Comparison of ENCODE assay signal across 20 cellular contexts in genomic region chr10:84908491-84908890, GRCh38.
"Had no signal": no experiment of that assay in that cellular context is flagged by ENCODE, and none has a peak within 500 bp of the region (broad histone marks: within the 10 kb centered on the region; RNA-seq: fewer than 3 reads in every experiment).

No MANE protein-coding gene starts in this region.

- H3K27me3 ChIP-seq: brain microvascular endothelial cell, heart left ventricle, right lobe of liver, stomach had no signal

- H3K36me3 ChIP-seq: brain microvascular endothelial cell, heart left ventricle, right lobe of liver, stomach, thoracic aorta had no signal

- H3K4me1 ChIP-seq: heart left ventricle, psoas muscle, right lobe of liver, stomach had no signal

- H3K27ac Mint-ChIP-seq: activated B cell treated with CpG ODN at 0.5 μM for 24 hours; activated CD8-positive, alpha-beta T cell treated with anti-CD3 and anti-CD28 coated beads, Interleukin-2, amount 10 ng/mL, durations not matched to agents 7 days and 5 days; activated naive CD4-positive, alpha-beta T cell treated with anti-CD3 and anti-CD28 coated beads, Interleukin-2, amount 50 U/mL, for 72 hours; dendritic cell treated with granulocyte-macrophage colony-stimulating factor and Interleukin-4, amounts not matched to agents 40 ng/mL and 50 ng/mL, for 4 days; T-helper 1 cell treated with Interleukin-12 subunit alpha and Interleukin-12 subunit beta and Interleukin-4 antibody, amounts not matched to agents 30 μg/mL and 1 μg/mL, for 36 hours had no signal

- DNase-seq: activated B cell treated with CpG ODN at 0.5 μM for 24 hours; activated CD4-positive, alpha-beta T cell treated with anti-CD3 and anti-CD28 coated beads for 48 hours; activated CD8-positive, alpha-beta memory T cell treated with anti-CD3 and anti-CD28 coated beads, Interleukin-2, amount 50 U/mL, for 4 hours; activated CD8-positive, alpha-beta T cell treated with anti-CD3 and anti-CD28 coated beads, Interleukin-2, amount 10 ng/mL, durations not matched to agents 7 days and 5 days; activated effector memory CD4-positive, alpha-beta T cell treated with anti-CD3 and anti-CD28 coated beads, Interleukin-2, amount 50 U/mL, for 16 hours; activated T-cell treated with anti-CD3 and anti-CD28 coated beads, Interleukin-2, amount 50 U/mL, for 48 hours; amygdala; brain microvascular endothelial cell; effector memory CD4-positive, alpha-beta T cell; foreskin melanocyte; heart left ventricle; left cardiac atrium; right lobe of liver; stomach had no signal

- H3K4me3 ChIP-seq: heart left ventricle, psoas muscle, right lobe of liver, stomach, thoracic aorta had no signal

- ATAC-seq: activated CD8-positive, alpha-beta T cell treated with anti-CD3 and anti-CD28 coated beads, Interleukin-2, amount 10 ng/mL, durations not matched to agents 7 days and 5 days; activated naive CD4-positive, alpha-beta T cell treated with anti-CD3 and anti-CD28 coated beads, Interleukin-2, amount 50 U/mL, for 72 hours; heart left ventricle; psoas muscle; right lobe of liver had no signal

- H3K9me3 Mint-ChIP-seq: activated B cell treated with CpG ODN at 0.5 μM for 24 hours; dendritic cell treated with granulocyte-macrophage colony-stimulating factor and Interleukin-4, amounts not matched to agents 40 ng/mL and 50 ng/mL, for 4 days; T-helper 1 cell treated with Interleukin-12 subunit alpha and Interleukin-12 subunit beta and Interleukin-4 antibody, amounts not matched to agents 30 μg/mL and 1 μg/mL, for 36 hours had no signal

- H3K9me3 ChIP-seq: heart left ventricle, psoas muscle, right lobe of liver, stomach, thoracic aorta had no signal

- H3K4me3 Mint-ChIP-seq: activated B cell treated with CpG ODN at 0.5 μM for 24 hours; activated CD8-positive, alpha-beta T cell treated with anti-CD3 and anti-CD28 coated beads, Interleukin-2, amount 10 ng/mL, durations not matched to agents 7 days and 5 days; dendritic cell treated with granulocyte-macrophage colony-stimulating factor and Interleukin-4, amounts not matched to agents 40 ng/mL and 50 ng/mL, for 4 days; neural crest cell; T-helper 1 cell treated with Interleukin-12 subunit alpha and Interleukin-12 subunit beta and Interleukin-4 antibody, amounts not matched to agents 30 μg/mL and 1 μg/mL, for 36 hours had no signal

- H3K27ac ChIP-seq: brain microvascular endothelial cell, heart left ventricle, psoas muscle, right lobe of liver, stomach, thoracic aorta had no signal

- H3K4me1 Mint-ChIP-seq: activated B cell treated with CpG ODN at 0.5 μM for 24 hours, neural crest cell had no signal
